Comparison of ENCODE assay signal across 1 cellular context in the genomic region with DNA sequence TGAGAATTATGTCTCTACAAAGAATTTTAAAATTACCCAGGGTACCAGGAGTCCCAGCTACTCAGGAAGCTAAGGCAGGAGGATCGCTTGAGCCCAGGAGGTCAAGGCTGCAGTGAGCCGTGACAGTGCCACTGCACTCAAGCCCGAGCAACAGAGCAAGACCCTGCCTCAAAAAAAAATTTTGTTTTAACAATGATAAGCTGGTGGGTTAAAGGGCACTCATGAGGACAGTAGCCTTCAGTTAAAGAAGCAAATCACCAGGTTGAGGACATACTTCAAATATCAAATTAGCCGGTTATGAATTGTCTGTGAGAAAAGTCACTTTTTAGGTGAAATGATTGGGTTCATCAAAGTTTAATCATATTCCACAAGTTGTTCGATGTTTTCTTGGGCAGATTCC.
TF ChIP-seq lines count a peak whose summit lies in the region.

No MANE protein-coding gene starts in this region.

TF ChIP-seq in GM23338, 12 proteins besides CTCF, POLR2A, EP300 and RAD21 (continued from another document):
- TF ChIP-seq ZNF462 (CRISPR knock-in tag; IDR thresholded peaks at IDR 0.05): no peak
